In the genomic region with DNA sequence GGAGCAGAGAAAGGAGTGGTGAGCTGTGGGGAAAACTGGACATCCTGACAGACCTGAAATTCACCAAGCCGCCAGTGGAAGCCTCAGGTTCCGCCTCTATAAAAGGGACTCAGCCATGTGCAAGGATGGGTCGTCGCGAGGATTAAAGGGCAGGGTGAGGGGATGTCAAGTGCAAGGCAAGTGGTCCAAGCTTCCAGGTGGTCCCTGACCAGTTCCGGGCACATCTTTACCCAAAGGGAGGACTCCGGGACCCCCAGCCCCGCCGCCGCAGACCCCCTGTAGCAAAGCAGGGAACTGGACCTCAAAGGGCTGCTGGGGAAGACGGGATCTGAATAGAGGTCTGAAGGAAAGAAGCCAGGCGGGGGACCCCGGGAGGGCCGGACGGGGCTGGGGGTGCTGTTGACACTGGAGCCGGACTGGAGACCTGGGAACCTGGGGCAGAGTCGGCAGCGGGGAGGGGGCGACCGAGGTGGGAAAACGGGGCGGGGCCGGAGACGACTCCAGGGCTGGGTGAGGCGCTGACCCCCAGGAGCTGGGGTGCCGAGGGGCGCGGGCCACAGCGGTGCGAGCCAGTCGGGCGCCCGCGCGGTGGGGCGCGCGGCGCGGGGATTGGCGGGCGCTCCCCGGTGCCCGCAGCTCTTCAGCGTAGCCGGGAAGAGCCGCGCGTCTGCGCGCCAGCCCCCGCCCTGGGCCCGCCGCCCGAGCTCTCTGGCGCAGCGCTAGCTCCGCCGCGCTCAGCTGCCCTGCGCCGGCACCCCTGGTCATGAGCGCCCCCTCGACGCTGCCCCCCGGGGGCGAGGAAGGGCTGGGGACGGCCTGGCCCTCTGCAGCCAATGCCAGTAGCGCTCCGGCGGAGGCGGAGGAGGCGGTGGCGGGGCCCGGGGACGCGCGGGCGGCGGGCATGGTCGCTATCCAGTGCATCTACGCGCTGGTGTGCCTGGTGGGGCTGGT, we compare ENCODE assay signal across 18 cellular contexts. TPM values are rescaled to one million over a fixed set of nuclear protein-coding genes. Genes with fewer than 3 reads are reported as not detected.
DNase-seq lines count a peak whose midpoint lies in the region; ATAC-seq and TF ChIP-seq lines count a peak whose summit lies in the region.
"Had no signal": no experiment of that assay in that cellular context is flagged by ENCODE, and none has a peak within 500 bp of the region (broad histone marks: within the 10 kb centered on the region; RNA-seq: fewer than 3 reads in every experiment).

A gene with protein sequence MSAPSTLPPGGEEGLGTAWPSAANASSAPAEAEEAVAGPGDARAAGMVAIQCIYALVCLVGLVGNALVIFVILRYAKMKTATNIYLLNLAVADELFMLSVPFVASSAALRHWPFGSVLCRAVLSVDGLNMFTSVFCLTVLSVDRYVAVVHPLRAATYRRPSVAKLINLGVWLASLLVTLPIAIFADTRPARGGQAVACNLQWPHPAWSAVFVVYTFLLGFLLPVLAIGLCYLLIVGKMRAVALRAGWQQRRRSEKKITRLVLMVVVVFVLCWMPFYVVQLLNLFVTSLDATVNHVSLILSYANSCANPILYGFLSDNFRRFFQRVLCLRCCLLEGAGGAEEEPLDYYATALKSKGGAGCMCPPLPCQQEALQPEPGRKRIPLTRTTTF (plus strand): TSS at position 592 of the 951 bp plus-strand sequence. CDS start 172 bp downstream, at position 764.

- no peaks in the 10 kb centered on the region for H4K20me1 ChIP-seq in H9 (ENCODE audit: control insufficient read depth, insufficient read depth, insufficient read length)

- no peaks in the 10 kb centered on the region for H3K36me3 ChIP-seq in ectodermal cell (ENCODE audit: control insufficient read depth, insufficient read depth, low read length)
- H3K36me3 ChIP-seq in brain microvascular endothelial cell (replicated peaks): no peaks in the 10 kb centered on the region
- H3K36me3 ChIP-seq: Peyer's patch, right lobe of liver, uterus, WERI-Rb-1 had no signal

- CTCF ChIA-PET in RWPE1 (lab: Yijun Ruan, JAX): interaction anchor here (0.6 to 0.7 kb wide), 2 partner anchors 144 to 1975 kb away, joined by 3 to 4 read pairs; no protein-coding TSS in a partner anchor

- H2AK5ac ChIP-seq in H9 (ENCODE audit: insufficient read length, low read length): no peak within 1 kb of the TSS

- intact Hi-C loops in sciatic nerve (cut with DNase I): no loop called here

- H2BK15ac ChIP-seq in H9 (ENCODE audit: low read depth, low read length): no peak within 1 kb of the TSS

- H4K8ac ChIP-seq in H9 (replicated peaks; ENCODE audit: insufficient read length, low read depth, low read length): no peak within 1 kb of the TSS

- H3K14ac ChIP-seq in H9 (ENCODE audit: insufficient read depth, low read length): no peak within 1 kb of the TSS

- H2BK20ac ChIP-seq in H9 (ENCODE audit: low read depth, low read length, poor library complexity, severe bottlenecking): no peak within 1 kb of the TSS

- no CpG with 5 or more reads among the region's 83 CpGs for WGBS in H9 (ENCODE audit: extremely low coverage, insufficient read length, low lambda C conversion rate)
- WGBS in ectodermal cell, 2 experiments: 23 to 24% methylated on average over 83 of the region's 83 CpGs

- no peak within 1 kb of the TSS for H2AFZ ChIP-seq in H9 (ENCODE audit: low read length)

- ATAC-seq in sciatic nerve: no peak
- ATAC-seq: activated T-helper 17 cell treated with anti-CD3 and anti-CD28 coated beads, Interleukin-2, amount 50 U/mL, for 72 hours; right lobe of liver had no signal

- no peaks in the 10 kb centered on the region for H3K9me3 ChIP-seq in H9 (ENCODE audit: control insufficient read depth, low read depth, low read length)
- H3K9me3 ChIP-seq in ectodermal cell (ENCODE audit: control insufficient read depth, low read length): no peaks in the 10 kb centered on the region
- H3K9me3 ChIP-seq in iPS-18c (ENCODE audit: control insufficient read depth, insufficient read depth, low read length): no peaks in the 10 kb centered on the region
- H3K9me3 ChIP-seq: Peyer's patch, right lobe of liver, uterus had no signal

- H3K27me3 ChIP-seq in H9 (ENCODE audit: insufficient read depth, low read length): peaks cover 21% of the 10 kb centered on the region; the same call in 1 of the 2 replicates
- peaks cover 61% of the 10 kb centered on the region for H3K27me3 ChIP-seq in ectodermal cell (ENCODE audit: control insufficient read depth, insufficient read depth, low read length, poor library complexity, severe bottlenecking)
- H3K27me3 ChIP-seq in brain microvascular endothelial cell (replicated peaks): peaks cover 28% of the 10 kb centered on the region
- H3K27me3 ChIP-seq: Peyer's patch, right lobe of liver, uterus had no signal

- in situ Hi-C loops in brain microvascular endothelial cell (cut with HindIII; ENCODE audit: low pct_ligation_motif_present, low sequenced_read_pairs): no loop called here

- H3K4me1 ChIP-seq in H9 (ENCODE audit: insufficient read depth, low read length): no peaks in the 10 kb centered on the region
- H3K4me1 ChIP-seq in ectodermal cell (ENCODE audit: control insufficient read depth, insufficient read depth, low read length): no peaks in the 10 kb centered on the region
- H3K4me1 ChIP-seq: Peyer's patch, right lobe of liver, uterus had no signal

- H3K9me3 Mint-ChIP-seq in H9: no peaks in the 10 kb centered on the region
- H3K9me3 Mint-ChIP-seq: activated T-helper 17 cell treated with anti-CD3 and anti-CD28 coated beads, Interleukin-2, amount 50 U/mL, for 72 hours; memory B cell had no signal

- no peaks in the 10 kb centered on the region for H3K79me2 ChIP-seq in H9 (ENCODE audit: insufficient read depth, low read length)

- POLR2A ChIA-PET in RWPE1 (lab: Yijun Ruan, JAX; ENCODE audit: low non-redundant PET): no interaction called here

- H4K91ac ChIP-seq in H9 (ENCODE audit: insufficient read length, low read depth, low read length): no peak within 1 kb of the TSS

- H4K5ac ChIP-seq in H9 (ENCODE audit: insufficient read length, low read depth, low read length): no peak within 1 kb of the TSS

- H3K27ac ChIP-seq in H9 (ENCODE audit: insufficient read length, low read depth, low read length) (no peak within 1 kb of the TSS), ectodermal cell (ENCODE audit: insufficient read depth, low read depth, low read length, poor library complexity, severe bottlenecking) (no peak within 1 kb of the TSS), RWPE1 (no peak within 1 kb of the TSS), brain microvascular endothelial cell (no peak within 1 kb of the TSS)
- H3K27ac ChIP-seq: Peyer's patch, right lobe of liver, uterus, WERI-Rb-1 had no signal

- H3K23ac ChIP-seq in H9 (ENCODE audit: insufficient read length, low read depth, low read length): no peak within 1 kb of the TSS

- no peak within 1 kb of the TSS for H2BK12ac ChIP-seq in H9 (ENCODE audit: insufficient read length, low read depth, low read length)

- H3K9ac ChIP-seq in H9 (ENCODE audit: extremely low read depth, insufficient read length, low read length): no peak within 1 kb of the TSS

- H3K27ac Mint-ChIP-seq in H9: no peak within 1 kb of the TSS
- H3K27ac Mint-ChIP-seq: activated T-helper 17 cell treated with anti-CD3 and anti-CD28 coated beads, Interleukin-2, amount 50 U/mL, for 72 hours; memory B cell had no signal

- no peak within 1 kb of the TSS for H3T11ph ChIP-seq in H9 (ENCODE audit: low read length)

- no peak within 1 kb of the TSS for H2BK120ac ChIP-seq in H9 (ENCODE audit: low read depth, low read length, poor library complexity, severe bottlenecking)

- H3K27me3 Mint-ChIP-seq in H9 (ENCODE audit: low read depth): peaks cover 87% of the 10 kb centered on the region

- no peaks in the 10 kb centered on the region for H3K79me1 ChIP-seq in H9 (ENCODE audit: insufficient read depth, low read depth, low read length, poor library complexity, severe bottlenecking)

- peak within 1 kb of the TSS; percentile 40 to 69 for H3K4me3 Mint-ChIP-seq in H9
- H3K4me3 Mint-ChIP-seq: activated T-helper 17 cell treated with anti-CD3 and anti-CD28 coated beads, Interleukin-2, amount 50 U/mL, for 72 hours; memory B cell had no signal

- no peaks in the 10 kb centered on the region for H3K23me2 ChIP-seq in H9 (ENCODE audit: insufficient read length, low read depth, low read length, poor library complexity, severe bottlenecking)

- DNase-seq in H9 (no peak), sciatic nerve (ENCODE audit: low spot score) (peak; percentile 40), RWPE1 (ENCODE audit: low spot score) (no peak), brain microvascular endothelial cell (no peak)
- DNase-seq in stimulated activated CD4-positive, alpha-beta T cell treated with anti-CD3 and anti-CD28 coated beads, Interleukin-1b, Interleukin-23, amount 100 ng/mL, for 48 hours: no peak
- DNase-seq in stimulated activated CD4-positive, alpha-beta T cell treated with anti-CD3 and anti-CD28 coated beads, Interleukin-4, amount 100 ng/mL, for 1 hour: no peak
- DNase-seq: cortex of kidney, HCEC 1CT, NCI-H2029, NCI-H524, Peyer's patch, right lobe of liver, uterus, WERI-Rb-1 had no signal

- no peak within 1 kb of the TSS for H2BK5ac ChIP-seq in H9 (ENCODE audit: insufficient read length, low read length)

- no peak within 1 kb of the TSS for H3K18ac ChIP-seq in H9 (ENCODE audit: insufficient read length, low read depth, low read length)

- no peak for TF ChIP-seq CTCF in H9 (conservative IDR thresholded peaks at IDR 0.05)
- TF ChIP-seq CTCF in RWPE1 (conservative IDR thresholded peaks at IDR 0.05; ENCODE audit: low read depth): no peak
- no peak for TF ChIP-seq CTCF in brain microvascular endothelial cell (IDR thresholded peaks at IDR 0.05; ENCODE audit: low read depth, low read length, missing control alignments)

- no peak within 1 kb of the TSS for H3K56ac ChIP-seq in H9 (ENCODE audit: insufficient read length, low read depth, low read length)

- peaks cover 0 to 2% (median 0%) of the 10 kb centered on the region in 3 experiments; a peak in 1 of 7 replicates for H3K36me3 Mint-ChIP-seq in H9 (ENCODE audit: insufficient read depth in 1 of 3, low read depth in 3 of 3)
- H3K36me3 Mint-ChIP-seq: memory B cell had no signal

- 0 out of 4 replicates have a peak, but pooled peaks cover 2 to 3% of the 10 kb centered on the region in 2 experiments for H3K4me1 Mint-ChIP-seq in H9
- H3K4me1 Mint-ChIP-seq: activated T-helper 17 cell treated with anti-CD3 and anti-CD28 coated beads, Interleukin-2, amount 50 U/mL, for 72 hours; memory B cell had no signal

- H3K4me2 ChIP-seq in H9 (ENCODE audit: insufficient read depth, insufficient read length, low read length): peak within 1 kb of the TSS; percentile 36

- no peak within 1 kb of the TSS for H3K4ac ChIP-seq in H9 (ENCODE audit: low read depth, low read length)

- peak within 1 kb of the TSS; percentile 25 for H3K4me3 ChIP-seq in ectodermal cell (ENCODE audit: insufficient read depth, low read depth, low read length)
- H3K4me3 ChIP-seq in iPS-18c (ENCODE audit: insufficient read depth, low read depth, low read length): peak within 1 kb of the TSS; percentile 46; the same call in 1 of the 2 replicates
- H3K4me3 ChIP-seq in brain microvascular endothelial cell (ENCODE audit: low read depth, low read length): no peak within 1 kb of the TSS
- H3K4me3 ChIP-seq: Peyer's patch, right lobe of liver, uterus had no signal

RNA-seq across cellular contexts. Expression of the gene that starts here (rescaled TPM):
- total RNA-seq in H9 (2021): not detected in 2 replicates
- not detected for polyA plus RNA-seq in ectodermal cell (2013, experiment 1 of 4)
- not detected for polyA plus RNA-seq in ectodermal cell (2013, experiment 2 of 4)
- not detected for polyA plus RNA-seq in ectodermal cell (2013, experiment 3 of 4)
- polyA plus RNA-seq in ectodermal cell (2013, experiment 4 of 4): not detected
- not detected for total RNA-seq in sciatic nerve
- total RNA-seq: activated T-helper 17 cell treated with anti-CD3 and anti-CD28 coated beads, Interleukin-2, amount 50 U/mL, for 72 hours; Peyer's patch; right lobe of liver; uterus had no signal

Comparison
In these comparisons a context has a peak if more than half of its experiments do, and no peak if none do; other contexts are left out.
1. Peak in DNase-seq in sciatic nerve; RNA of the gene not detected or under 1 TPM.